In genomic region chr3:11716576-11717250, GRCh38 we compare ENCODE assay signal across 12 cellular contexts.
A peak's percentile ranks its signal among the peaks of the same experiment; 100 is the strongest.
DNase-seq lines count a peak whose midpoint lies in the region; ATAC-seq and TF ChIP-seq lines count a peak whose summit lies in the region.
"Had no signal": no experiment of that assay in that cellular context is flagged by ENCODE, and none has a peak within 500 bp of the region (broad histone marks: within the 10 kb centered on the region; RNA-seq: fewer than 3 reads in every experiment).

No MANE protein-coding gene starts in this region.

- H3K9me2 ChIP-seq in DOHH2 (replicated peaks; ENCODE audit: control insufficient read depth, low read length), result no peaks in the 10 kb centered on the region

- H3K4me3 ChIP-seq in DOHH2 (ENCODE audit: low read length) (no peak overlapping the region), RWPE2 (ENCODE audit: severe bottlenecking) (peak overlapping the region; percentile 3), skeletal muscle satellite cell (ENCODE audit: low read length) (no peak overlapping the region)

- POLR2A ChIA-PET in activated CD4-positive, alpha-beta T cell treated with anti-CD3 and anti-CD28 coated beads, Interleukin-2, amount 10 ng/mL, durations not matched to agents 7 days and 5 days (lab: Charles Lee), result interaction anchor here (0.6 to 0.8 kb wide), 2 partner anchors 54 to 83 kb away, joined by 3 read pairs; no protein-coding TSS in a partner anchor

- H4K20me1 ChIP-seq in DOHH2 (ENCODE audit: control insufficient read depth, insufficient read depth, low read depth, low read length), result 0 out of 2 replicates have a peak, but pooled peaks cover 3% of the 10 kb centered on the region

- TF ChIP-seq CTCF in DOHH2 (IDR thresholded peaks at IDR 0.05; ENCODE audit: low read depth, low read length, poor library complexity, severe bottlenecking) (no peak), RWPE2 (IDR thresholded peaks at IDR 0.05; ENCODE audit: poor library complexity, severe bottlenecking) (no peak)

- H3F3A ChIP-seq in DOHH2 (ENCODE audit: control insufficient read depth, insufficient read depth), result peaks cover 5% of the 10 kb centered on the region

- H3K9me3 Mint-ChIP-seq in activated CD4-positive, alpha-beta T cell treated with anti-CD3 and anti-CD28 coated beads, Interleukin-2, amount 10 ng/mL, durations not matched to agents 7 days and 5 days, result no peaks in the 10 kb centered on the region

- H3K9me3 ChIP-seq in DOHH2 (ENCODE audit: control insufficient read depth, insufficient read depth, low read length) (peaks cover 3% of the 10 kb centered on the region; the same call in 1 of the 2 replicates), RWPE2 (ENCODE audit: severe bottlenecking) (no peaks in the 10 kb centered on the region), skeletal muscle satellite cell (replicated peaks; ENCODE audit: low read length) (no peaks in the 10 kb centered on the region)

- DNase-seq in RWPE2 (ENCODE audit: low spot score), result no peak
- peak; percentile 38 for DNase-seq in fibroblast of peridontal ligament (ENCODE audit: extremely low read depth)
- no peak for DNase-seq in stimulated activated CD4-positive, alpha-beta T cell treated with anti-CD3 and anti-CD28 coated beads, Interleukin-15, amount 100 ng/mL, for 24 hours
- DNase-seq in activated CD4-positive, alpha-beta T cell treated with anti-CD3 and anti-CD28 coated beads, Interleukin-2, amount 10 ng/mL, durations not matched to agents 7 days and 5 days, result no peak
- DNase-seq in activated CD4-positive, alpha-beta T cell treated with anti-CD3 and anti-CD28 coated beads, Interleukin-2, amount 50 U/mL, for 4 hours, result no peak
- DNase-seq: activated CD4-positive, alpha-beta T cell treated with anti-CD3 and anti-CD28 coated beads, Interleukin-2, amount 50 U/mL, for 1 hour; NCI-H1092 treated with DMSO at 0.1 percent for 48 hours; right cardiac atrium had no signal

- CTCF ChIA-PET in activated CD4-positive, alpha-beta T cell treated with anti-CD3 and anti-CD28 coated beads, Interleukin-2, amount 10 ng/mL, durations not matched to agents 7 days and 5 days (lab: Charles Lee), result interaction anchor here (0.6 to 1.2 kb wide), 3 partner anchors 109 to 1251 kb away, joined by 3 to 5 read pairs (median 4); no protein-coding TSS in a partner anchor

- peaks cover 8% of the 10 kb centered on the region for H3K27me3 Mint-ChIP-seq in activated CD4-positive, alpha-beta T cell treated with anti-CD3 and anti-CD28 coated beads, Interleukin-2, amount 10 ng/mL, durations not matched to agents 7 days and 5 days

- H3K27ac Mint-ChIP-seq in activated CD4-positive, alpha-beta T cell treated with anti-CD3 and anti-CD28 coated beads, Interleukin-2, amount 10 ng/mL, durations not matched to agents 7 days and 5 days, result no peak overlapping the region
- H3K27ac Mint-ChIP-seq: CD14-positive monocyte had no signal

- H3K4me1 ChIP-seq in DOHH2 (ENCODE audit: control insufficient read depth, low read length) (peaks cover 36% of the 10 kb centered on the region), RWPE2 (ENCODE audit: insufficient read depth, poor library complexity, severe bottlenecking) (peaks cover 28% of the 10 kb centered on the region), skeletal muscle satellite cell (ENCODE audit: control insufficient read depth, insufficient read depth, low read length) (peaks cover 22% of the 10 kb centered on the region)

- peaks cover 27% of the 10 kb centered on the region for H3K4me1 Mint-ChIP-seq in activated CD4-positive, alpha-beta T cell treated with anti-CD3 and anti-CD28 coated beads, Interleukin-2, amount 10 ng/mL, durations not matched to agents 7 days and 5 days

- H3K4me2 ChIP-seq in DOHH2 (ENCODE audit: low read length), result 0 out of 2 replicates have a peak overlapping the region, but pooled peaks have one; percentile 7
- H3K4me2 ChIP-seq in skeletal muscle satellite cell (ENCODE audit: low read length), result peak overlapping the region; percentile 87

- no peaks in the 10 kb centered on the region for H3K27me3 ChIP-seq in DOHH2 (ENCODE audit: control insufficient read depth, low read length)
- no peaks in the 10 kb centered on the region for H3K27me3 ChIP-seq in RWPE2 (ENCODE audit: insufficient read depth, poor library complexity, severe bottlenecking)
- H3K27me3 ChIP-seq in skeletal muscle satellite cell (ENCODE audit: control insufficient read depth, insufficient read depth, low read length), result peaks cover 3% of the 10 kb centered on the region

- H3K4me3 Mint-ChIP-seq in activated CD4-positive, alpha-beta T cell treated with anti-CD3 and anti-CD28 coated beads, Interleukin-2, amount 10 ng/mL, durations not matched to agents 7 days and 5 days, result no peak overlapping the region
- H3K4me3 Mint-ChIP-seq: CD14-positive monocyte had no signal

- ATAC-seq in RWPE2 (ENCODE audit: low read depth) (no peak), HG03342 (IDR thresholded peaks at IDR 0.05; ENCODE audit: unreplicated experiment) (no peak)
- ATAC-seq: right cardiac atrium had no signal

- peaks cover 13% of the 10 kb centered on the region for H3K36me3 ChIP-seq in DOHH2 (ENCODE audit: control insufficient read depth, low read length)
- no peaks in the 10 kb centered on the region for H3K36me3 ChIP-seq in RWPE2 (ENCODE audit: low read depth)
- H3K36me3 ChIP-seq in skeletal muscle satellite cell (ENCODE audit: insufficient read depth, low read length), result no peaks in the 10 kb centered on the region

- H3K79me2 ChIP-seq in DOHH2 (ENCODE audit: control insufficient read depth, low read length), result peaks cover 93% of the 10 kb centered on the region

- no peak overlapping the region for H3K27ac ChIP-seq in DOHH2 (ENCODE audit: low read depth, low read length)
- H3K27ac ChIP-seq in RWPE2 (ENCODE audit: poor library complexity, severe bottlenecking), result peak overlapping the region; percentile 96

- H3K9ac ChIP-seq in skeletal muscle satellite cell (ENCODE audit: low read depth, low read length), result no peak overlapping the region

- H3K36me3 Mint-ChIP-seq in activated CD4-positive, alpha-beta T cell treated with anti-CD3 and anti-CD28 coated beads, Interleukin-2, amount 10 ng/mL, durations not matched to agents 7 days and 5 days (ENCODE audit: low read depth), result peaks cover 3% of the 10 kb centered on the region
- H3K36me3 Mint-ChIP-seq: CD14-positive monocyte had no signal
